2 cellular contexts compared by ENCODE assay signal in genomic region chr3:133781570-133781969, GRCh38.
TF ChIP-seq lines count a peak whose summit lies in the region.

No MANE protein-coding gene starts in this region.

TF ChIP-seq in liver, 16 proteins besides CTCF, POLR2A, EP300 and RAD21:
- TF ChIP-seq HNF4A (conservative IDR thresholded peaks at IDR 0.05) (peak; percentile 50 to 66), ZBTB33 (IDR thresholded peaks at IDR 0.05) (no peak), FOXA1 (IDR thresholded peaks at IDR 0.05) (no peak), RXRA (IDR thresholded peaks at IDR 0.05) (peak in 1 of 2 donors; percentile 8), REST (IDR thresholded peaks at IDR 0.05) (no peak)

TF ChIP-seq in HepG2, 621 proteins besides CTCF, POLR2A, EP300 and RAD21:
- TF ChIP-seq TCF12 (IDR thresholded peaks at IDR 0.05) = no peak
- TF ChIP-seq TCF12 (CRISPR knock-in tag; IDR thresholded peaks at IDR 0.05) = no peak
- no peak for TF ChIP-seq ZFP82 (CRISPR knock-in tag; IDR thresholded peaks at IDR 0.05; ENCODE audit: borderline replicate concordance)
- no peak for TF ChIP-seq CCDC6 (CRISPR knock-in tag; IDR thresholded peaks at IDR 0.05)
- TF ChIP-seq ZNF224 (CRISPR knock-in tag; IDR thresholded peaks at IDR 0.05) = no peak
- TF ChIP-seq ZGPAT (CRISPR knock-in tag; IDR thresholded peaks at IDR 0.05) = no peak
- no peak for TF ChIP-seq ATF3 (CRISPR knock-in tag; IDR thresholded peaks at IDR 0.05)
- no peak for TF ChIP-seq SATB2 (CRISPR knock-in tag; IDR thresholded peaks at IDR 0.05)
- no peak for TF ChIP-seq ZNF253 (CRISPR knock-in tag; IDR thresholded peaks at IDR 0.05; ENCODE audit: borderline replicate concordance)
- TF ChIP-seq, protein P1, sequence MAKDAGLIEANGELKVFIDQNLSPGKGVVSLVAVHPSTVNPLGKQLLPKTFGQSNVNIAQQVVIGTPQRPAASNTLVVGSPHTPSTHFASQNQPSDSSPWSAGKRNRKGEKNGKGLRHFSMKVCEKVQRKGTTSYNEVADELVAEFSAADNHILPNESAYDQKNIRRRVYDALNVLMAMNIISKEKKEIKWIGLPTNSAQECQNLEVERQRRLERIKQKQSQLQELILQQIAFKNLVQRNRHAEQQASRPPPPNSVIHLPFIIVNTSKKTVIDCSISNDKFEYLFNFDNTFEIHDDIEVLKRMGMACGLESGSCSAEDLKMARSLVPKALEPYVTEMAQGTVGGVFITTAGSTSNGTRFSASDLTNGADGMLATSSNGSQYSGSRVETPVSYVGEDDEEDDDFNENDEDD (CRISPR knock-in tag; IDR thresholded peaks at IDR 0.05; ENCODE audit: borderline replicate concordance) = no peak
- TF ChIP-seq, protein P2, sequence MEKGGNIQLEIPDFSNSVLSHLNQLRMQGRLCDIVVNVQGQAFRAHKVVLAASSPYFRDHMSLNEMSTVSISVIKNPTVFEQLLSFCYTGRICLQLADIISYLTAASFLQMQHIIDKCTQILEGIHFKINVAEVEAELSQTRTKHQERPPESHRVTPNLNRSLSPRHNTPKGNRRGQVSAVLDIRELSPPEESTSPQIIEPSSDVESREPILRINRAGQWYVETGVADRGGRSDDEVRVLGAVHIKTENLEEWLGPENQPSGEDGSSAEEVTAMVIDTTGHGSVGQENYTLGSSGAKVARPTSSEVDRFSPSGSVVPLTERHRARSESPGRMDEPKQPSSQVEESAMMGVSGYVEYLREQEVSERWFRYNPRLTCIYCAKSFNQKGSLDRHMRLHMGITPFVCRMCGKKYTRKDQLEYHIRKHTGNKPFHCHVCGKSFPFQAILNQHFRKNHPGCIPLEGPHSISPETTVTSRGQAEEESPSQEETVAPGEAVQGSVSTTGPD (CRISPR knock-in tag; IDR thresholded peaks at IDR 0.05) = no peak
- TF ChIP-seq REL (CRISPR knock-in tag; conservative IDR thresholded peaks at IDR 0.05) = no peak
- no peak for TF ChIP-seq MTF2 (CRISPR knock-in tag; IDR thresholded peaks at IDR 0.05; ENCODE audit: borderline replicate concordance)
